30 cellular contexts compared by ENCODE assay signal in genomic region chr9:99177576-99178365, GRCh38.
"Had no signal": no experiment of that assay in that cellular context is flagged by ENCODE, and none has a peak within 500 bp of the region (broad histone marks: within the 10 kb centered on the region; RNA-seq: fewer than 3 reads in every experiment).

No MANE protein-coding gene starts in this region.

- H3K4me3 Mint-ChIP-seq: activated CD4-positive, alpha-beta memory T cell treated with anti-CD3 and anti-CD28 coated beads for 36 hours; activated naive CD8-positive, alpha-beta T cell treated with anti-CD3 and anti-CD28 coated beads for 36 hours; activated T-cell treated with anti-CD3 and anti-CD28 coated beads, Interleukin-2, amount 50 U/mL, for 72 hours; activated T-helper 17 cell treated with anti-CD3 and anti-CD28 coated beads, Interleukin-2, amount 50 U/mL, for 72 hours; WTC11 had no signal

- H3K27ac ChIP-seq: brain microvascular endothelial cell, KMS-11, PC-9, RWPE1 had no signal

- H3K27me3 ChIP-seq: brain microvascular endothelial cell had no signal

- H3K4me3 ChIP-seq: PC-9 had no signal

- ATAC-seq: activated T-cell treated with anti-CD3 and anti-CD28 coated beads, Interleukin-2, amount 50 U/mL, for 72 hours; activated T-helper 17 cell treated with anti-CD3 and anti-CD28 coated beads, Interleukin-2, amount 50 U/mL, for 72 hours; Right ventricle myocardium inferior; WTC11 had no signal

- H3K36me3 Mint-ChIP-seq: activated CD4-positive, alpha-beta memory T cell treated with anti-CD3 and anti-CD28 coated beads for 36 hours; WTC11 had no signal

- H3K4me2 ChIP-seq: KMS-11, PC-9 had no signal

- H3K9me3 Mint-ChIP-seq: activated CD4-positive, alpha-beta memory T cell treated with anti-CD3 and anti-CD28 coated beads for 36 hours; activated naive CD8-positive, alpha-beta T cell treated with anti-CD3 and anti-CD28 coated beads for 36 hours; activated T-cell treated with anti-CD3 and anti-CD28 coated beads, Interleukin-2, amount 50 U/mL, for 72 hours; activated T-helper 17 cell treated with anti-CD3 and anti-CD28 coated beads, Interleukin-2, amount 50 U/mL, for 72 hours; WTC11 had no signal

- H3K27ac Mint-ChIP-seq: activated CD4-positive, alpha-beta memory T cell treated with anti-CD3 and anti-CD28 coated beads for 36 hours; activated naive CD8-positive, alpha-beta T cell treated with anti-CD3 and anti-CD28 coated beads for 36 hours; activated T-cell treated with anti-CD3 and anti-CD28 coated beads, Interleukin-2, amount 50 U/mL, for 72 hours; activated T-helper 17 cell treated with anti-CD3 and anti-CD28 coated beads, Interleukin-2, amount 50 U/mL, for 72 hours; WTC11 had no signal

- H3K36me3 ChIP-seq: brain microvascular endothelial cell had no signal

- H3K27me3 Mint-ChIP-seq: activated naive CD8-positive, alpha-beta T cell treated with anti-CD3 and anti-CD28 coated beads for 36 hours; activated T-helper 17 cell treated with anti-CD3 and anti-CD28 coated beads, Interleukin-2, amount 50 U/mL, for 72 hours had no signal

- DNase-seq: activated CD4-positive, alpha-beta memory T cell treated with anti-CD3 and anti-CD28 coated beads for 36 hours; activated CD4-positive, alpha-beta T cell treated with anti-CD3 and anti-CD28 coated beads for 4 hours; activated CD4-positive, alpha-beta T cell treated with anti-CD3 and anti-CD28 coated beads, Interleukin-2, amount 50 U/mL, for 1 hour; activated CD4-positive, CD25-positive, alpha-beta regulatory T cell treated with anti-CD3 and anti-CD28 coated beads, Interleukin-2, amount 50 U/mL, for 72 hours; activated effector memory CD4-positive, alpha-beta T cell treated with anti-CD3 and anti-CD28 coated beads, Interleukin-2, amount 50 U/mL, for 16 hours; activated naive CD4-positive, alpha-beta T cell; activated naive CD4-positive, alpha-beta T cell treated with anti-CD3 and anti-CD28 coated beads, Interleukin-2, amount 50 U/mL, for 16 hours; activated naive CD8-positive, alpha-beta T cell treated with anti-CD3 and anti-CD28 coated beads for 36 hours; activated T-cell treated with anti-CD3 and anti-CD28 coated beads, Interleukin-2, amount 50 U/mL, for 1 hour; activated T-cell treated with anti-CD3 and anti-CD28 coated beads, Interleukin-2, amount 50 U/mL, for 72 hours; amniotic stem cell; aorta; brain microvascular endothelial cell; central memory CD4-positive, alpha-beta T cell; MM.1S; NCI-H1105; NCI-H1417 treated with DMSO at 0.1 percent for 48 hours; NCI-H1930; NCI-H2081 treated with DMSO at 0.1 percent for 48 hours; NCI-H345; NCI-H524 treated with DMSO at 0.1 percent for 48 hours; PC-9; SIG-M5; SW 1271; T1000 had no signal

- H3K9ac ChIP-seq: KMS-11 had no signal

- H2AFZ ChIP-seq: PC-9 had no signal
